ENCODE assay signal across 8 cellular contexts in the genomic region with DNA sequence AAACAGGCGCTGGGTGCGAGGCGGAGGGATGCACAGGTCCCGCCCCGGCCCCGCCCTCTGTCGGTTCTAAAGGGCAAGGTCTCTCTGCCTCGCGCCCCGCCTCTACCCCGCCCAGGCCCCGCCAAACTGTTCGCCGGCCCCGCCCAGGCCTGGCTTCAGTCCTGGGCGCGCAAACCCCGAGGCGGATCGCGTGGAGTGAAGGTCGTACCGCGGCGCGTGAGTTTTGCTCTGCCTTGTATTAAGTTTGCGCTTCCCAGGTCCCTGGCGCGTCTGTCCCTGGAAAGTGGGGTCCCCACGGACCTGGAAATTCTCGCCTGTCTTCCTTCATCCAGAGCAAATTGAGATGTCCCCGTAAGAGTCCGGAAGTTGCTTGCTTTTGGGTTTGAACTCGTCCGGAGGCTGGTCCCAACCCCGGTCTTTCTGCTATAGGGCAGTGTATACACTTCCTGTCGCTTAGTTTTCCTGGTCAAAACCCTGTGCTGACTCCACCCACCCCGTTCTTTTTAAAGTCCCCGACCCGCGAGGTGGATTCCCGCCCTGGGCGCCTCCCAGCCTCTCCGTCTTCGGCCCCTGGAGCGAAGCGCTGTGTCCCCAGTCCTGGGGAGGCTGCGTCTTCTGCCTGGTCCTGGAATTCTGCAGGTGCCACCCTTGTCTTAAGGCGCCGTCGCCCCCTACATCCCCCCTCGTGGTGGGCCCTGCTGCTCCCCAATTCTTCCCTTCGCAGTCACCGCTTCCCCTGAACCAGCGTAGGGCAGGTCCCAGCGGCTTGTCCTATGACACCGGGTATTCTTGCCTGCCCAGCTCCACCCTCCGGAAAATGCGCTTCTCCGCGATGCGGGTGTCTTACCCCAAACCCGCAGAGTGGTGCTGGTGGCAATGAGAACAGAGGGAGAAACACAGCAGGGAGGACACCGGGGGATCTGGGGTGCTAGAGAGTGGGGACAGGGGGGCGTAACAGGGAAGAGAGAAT. TPM values are rescaled to one million over a fixed set of nuclear protein-coding genes. Genes with fewer than 3 reads are reported as not detected.
DNase-seq lines count a peak whose midpoint lies in the region; ATAC-seq and TF ChIP-seq lines count a peak whose summit lies in the region.

No MANE protein-coding gene starts in this region.

- peaks cover 2% of the 10 kb centered on the region; the same call in 1 of the 2 replicates for H3K9me3 ChIP-seq in HUES6 (ENCODE audit: control insufficient read depth, insufficient read depth, low read depth, low read length)

- H3K27ac ChIP-seq in HUES6 (ENCODE audit: low read depth, low read length) = peak overlapping the region; percentile 77; the same call in 1 of the 2 replicates

- TF ChIP-seq CTCF in AG09319 (IDR thresholded peaks at IDR 0.05; ENCODE audit: low read depth, low read length) (no peak; the same call in 1 of the 2 replicates), mesothelial cell of epicardium (IDR thresholded peaks at IDR 0.05; ENCODE audit: unreplicated experiment) (peak; percentile 5)

- H3K27me3 ChIP-seq in HUES6 (ENCODE audit: control insufficient read depth, insufficient read depth, low read length) = no peaks in the 10 kb centered on the region

- H3K27me3 Mint-ChIP-seq in activated CD8-positive, alpha-beta memory T cell treated with anti-CD3 and anti-CD28 coated beads, Interleukin-2, amount 10 ng/mL, durations not matched to agents 7 days and 5 days = no peaks in the 10 kb centered on the region
- no peaks in the 10 kb centered on the region for H3K27me3 Mint-ChIP-seq in effector memory CD8-positive, alpha-beta T cell
- H3K27me3 Mint-ChIP-seq in mesothelial cell of epicardium (ENCODE audit: low read depth) = no peaks in the 10 kb centered on the region

- peaks cover 74% of the 10 kb centered on the region for H3K36me3 Mint-ChIP-seq in activated CD8-positive, alpha-beta memory T cell treated with anti-CD3 and anti-CD28 coated beads, Interleukin-2, amount 10 ng/mL, durations not matched to agents 7 days and 5 days
- H3K36me3 Mint-ChIP-seq in effector memory CD8-positive, alpha-beta T cell (ENCODE audit: insufficient read depth) = peaks cover 30% of the 10 kb centered on the region
- H3K36me3 Mint-ChIP-seq in mesothelial cell of epicardium = peaks cover 2% of the 10 kb centered on the region

- H3K4me3 ChIP-seq in HUES6 (ENCODE audit: low read depth, low read length) = peak overlapping the region; percentile 90

- CTCF ChIA-PET in activated CD8-positive, alpha-beta memory T cell treated with anti-CD3 and anti-CD28 coated beads, Interleukin-2, amount 10 ng/mL, durations not matched to agents 7 days and 5 days (lab: Charles Lee) = no interaction called here

- H3K4me1 ChIP-seq in HUES6 (ENCODE audit: control insufficient read depth, insufficient read depth, low read length) = no peaks in the 10 kb centered on the region

- peak overlapping the region; percentile 95 for H3K27ac Mint-ChIP-seq in activated CD8-positive, alpha-beta memory T cell treated with anti-CD3 and anti-CD28 coated beads, Interleukin-2, amount 10 ng/mL, durations not matched to agents 7 days and 5 days
- peak overlapping the region; percentile 75 to 84 for H3K27ac Mint-ChIP-seq in effector memory CD8-positive, alpha-beta T cell
- peak overlapping the region; percentile 90 for H3K27ac Mint-ChIP-seq in mesothelial cell of epicardium

- peaks cover 14% of the 10 kb centered on the region for H3K9me3 Mint-ChIP-seq in activated CD8-positive, alpha-beta memory T cell treated with anti-CD3 and anti-CD28 coated beads, Interleukin-2, amount 10 ng/mL, durations not matched to agents 7 days and 5 days (ENCODE audit: low read depth)
- no peaks in the 10 kb centered on the region for H3K9me3 Mint-ChIP-seq in effector memory CD8-positive, alpha-beta T cell
- no peaks in the 10 kb centered on the region for H3K9me3 Mint-ChIP-seq in mesothelial cell of epicardium

- H3K4me1 Mint-ChIP-seq in activated CD8-positive, alpha-beta memory T cell treated with anti-CD3 and anti-CD28 coated beads, Interleukin-2, amount 10 ng/mL, durations not matched to agents 7 days and 5 days = peaks cover 24% of the 10 kb centered on the region
- H3K4me1 Mint-ChIP-seq in effector memory CD8-positive, alpha-beta T cell (ENCODE audit: low read depth in 2 of 2) = peaks cover 24 to 35% of the 10 kb centered on the region in 2 donors
- H3K4me1 Mint-ChIP-seq in mesothelial cell of epicardium = peaks cover 25% of the 10 kb centered on the region

- DNase-seq in AG09319 (ENCODE audit: extremely low read depth, low read depth) = peak; percentile 20
- peak; percentile 96 for DNase-seq in activated CD8-positive, alpha-beta memory T cell treated with anti-CD3 and anti-CD28 coated beads, Interleukin-2, amount 10 ng/mL, durations not matched to agents 7 days and 5 days
- peak; percentile 83 to 86 (median 84) for DNase-seq in effector memory CD8-positive, alpha-beta T cell
- DNase-seq in mesothelial cell of epicardium (ENCODE audit: low spot score in 2 of 2, unreplicated experiment in 2 of 2) = peak; percentile 76 to 78
- DNase-seq in stimulated activated CD8-positive, alpha-beta memory T cell treated with anti-CD3 and anti-CD28 coated beads, Interleukin-12 subunit alpha, Interleukin-12 subunit beta, amount 100 ng/mL, for 4 hours (ENCODE audit: low read depth) = peak; percentile 85
- no peak for DNase-seq in COLO829 (ENCODE audit: low spot score)

- peak overlapping the region; percentile 83 for H3K4me3 Mint-ChIP-seq in activated CD8-positive, alpha-beta memory T cell treated with anti-CD3 and anti-CD28 coated beads, Interleukin-2, amount 10 ng/mL, durations not matched to agents 7 days and 5 days
- peak overlapping the region; percentile 86 for H3K4me3 Mint-ChIP-seq in effector memory CD8-positive, alpha-beta T cell
- H3K4me3 Mint-ChIP-seq in mesothelial cell of epicardium = peak overlapping the region; percentile 84

- ATAC-seq in GM19438 (IDR thresholded peaks at IDR 0.05; ENCODE audit: low read depth, unreplicated experiment) = peak; percentile 72
- ATAC-seq in activated CD8-positive, alpha-beta memory T cell treated with anti-CD3 and anti-CD28 coated beads, Interleukin-2, amount 10 ng/mL, durations not matched to agents 7 days and 5 days = peak; percentile 97
- ATAC-seq in effector memory CD8-positive, alpha-beta T cell (replicated peaks) = peak; percentile 92

- peak overlapping the region; percentile 92 for H3K9ac ChIP-seq in HUES6 (ENCODE audit: low read length)

- H3K36me3 ChIP-seq in HUES6 (ENCODE audit: control insufficient read depth, insufficient read depth, low read length) = no peaks in the 10 kb centered on the region; the same call in 1 of the 2 replicates

RNA-seq across cellular contexts. Expression of gene ZNF808, which starts 8.6 kb away (rescaled TPM):
- total RNA-seq in activated CD8-positive, alpha-beta memory T cell treated with anti-CD3 and anti-CD28 coated beads, Interleukin-2, amount 10 ng/mL, durations not matched to agents 7 days and 5 days = 10 to 100 TPM; 33.9 to 45.1 TPM
- total RNA-seq in mesothelial cell of epicardium = 35.8 to 37.5 TPM (median 36.7 TPM) in 3 replicates

RNA-seq across cellular contexts. Expression of gene ZNF701, which starts 34.0 kb away (rescaled TPM):
- 10 to 100 TPM; 20.4 to 30.6 TPM for total RNA-seq in activated CD8-positive, alpha-beta memory T cell treated with anti-CD3 and anti-CD28 coated beads, Interleukin-2, amount 10 ng/mL, durations not matched to agents 7 days and 5 days
- total RNA-seq in mesothelial cell of epicardium = 26.3 TPM in 3 replicates
